In genomic region chr2:226776104-226776503, GRCh38 we compare ENCODE assay signal across 24 cellular contexts.
"Had no signal": no experiment of that assay in that cellular context is flagged by ENCODE, and none has a peak within 500 bp of the region (broad histone marks: within the 10 kb centered on the region; RNA-seq: fewer than 3 reads in every experiment).

No MANE protein-coding gene starts in this region.

- ATAC-seq: K562, Right ventricle myocardium inferior, SK-N-SH treated with all-trans-retinoic acid at 6 μM for 48 hours had no signal

- FAIRE-seq: K562 had no signal

- H3K9ac ChIP-seq: KMS-11 had no signal

- H3K4me2 ChIP-seq: KMS-11, PC-9 had no signal

- H3K27ac ChIP-seq: HL-60, KMS-11, PC-9, Peyer's patch, SJCRH30 had no signal

- DNase-seq: Kasumi-1; MM.1S; NCI-H1092 treated with DMSO at 0.1 percent for 48 hours; NCI-H1436; NCI-H187; NCI-H2029; NCI-H2081 treated with DMSO at 0.1 percent for 48 hours; NCI-H2171; NCI-H226; NCI-H446; NCI-H510A; NCI-H524 treated with DMSO at 0.1 percent for 48 hours; NCI-H69; NCI-H774; NK-92 treated with Interleukin-12 subunit alpha and Interleukin-12 subunit beta, amount 100 ng/mL, for 24 hours; PC-9; Peyer's patch; SHP77 treated with DMSO at 0.1 percent for 48 hours; SJCRH30 had no signal

- H3K27me3 ChIP-seq: Peyer's patch, SJCRH30 had no signal

- H2AFZ ChIP-seq: PC-9 had no signal

- H3K9me3 ChIP-seq: Peyer's patch had no signal

- H3K4me3 ChIP-seq: K562, PC-9, Peyer's patch, SJCRH30 had no signal

- H3K36me3 ChIP-seq: Peyer's patch had no signal
